Comparison of ENCODE assay signal across 9 cellular contexts in genomic region chr3:15429080-15429479, GRCh38. TPM values are rescaled to one million over a fixed set of nuclear protein-coding genes. Genes with fewer than 3 reads are reported as not detected.
DNase-seq lines count a peak whose midpoint lies in the region; ATAC-seq and TF ChIP-seq lines count a peak whose summit lies in the region.
"Had no signal": no experiment of that assay in that cellular context is flagged by ENCODE, and none has a peak within 500 bp of the region (broad histone marks: within the 10 kb centered on the region; RNA-seq: fewer than 3 reads in every experiment).

No MANE protein-coding gene starts in this region.

- peaks cover 48% of the 10 kb centered on the region for H3K4me1 Mint-ChIP-seq in activated CD4-positive, alpha-beta T cell treated with anti-CD3 and anti-CD28 coated beads, Interleukin-2, amount 10 ng/mL, durations not matched to agents 24 days and 14 days
- H3K4me1 Mint-ChIP-seq in activated CD4-positive, alpha-beta memory T cell treated with anti-CD3 and anti-CD28 coated beads, Interleukin-2, amount 10 ng/mL, durations not matched to agents 7 days and 5 days = peaks cover 60% of the 10 kb centered on the region
- H3K4me1 Mint-ChIP-seq in glutamatergic neuron (ENCODE audit: low read depth, unreplicated experiment) = peaks cover 11% of the 10 kb centered on the region
- H3K4me1 Mint-ChIP-seq in stimulated activated memory B cell treated with anti-CD40 and anti-IgM and Interleukin-4, amounts not matched to agents 10 μg/mL and 1 μg/mL and 100 μg/mL, for 72 hours = peaks cover 57% of the 10 kb centered on the region

- H3K36me3 Mint-ChIP-seq in activated CD4-positive, alpha-beta T cell treated with anti-CD3 and anti-CD28 coated beads, Interleukin-2, amount 10 ng/mL, durations not matched to agents 24 days and 14 days (ENCODE audit: low read depth) = peaks cover 39% of the 10 kb centered on the region
- peaks cover 73% of the 10 kb centered on the region for H3K36me3 Mint-ChIP-seq in activated CD4-positive, alpha-beta memory T cell treated with anti-CD3 and anti-CD28 coated beads, Interleukin-2, amount 10 ng/mL, durations not matched to agents 7 days and 5 days (ENCODE audit: low read depth)
- no peaks in the 10 kb centered on the region for H3K36me3 Mint-ChIP-seq in glutamatergic neuron (ENCODE audit: unreplicated experiment)
- peaks cover 36% of the 10 kb centered on the region for H3K36me3 Mint-ChIP-seq in stimulated activated memory B cell treated with anti-CD40 and anti-IgM and Interleukin-4, amounts not matched to agents 10 μg/mL and 1 μg/mL and 100 μg/mL, for 72 hours

- CTCF ChIA-PET in activated CD4-positive, alpha-beta memory T cell treated with anti-CD3 and anti-CD28 coated beads, Interleukin-2, amount 10 ng/mL, durations not matched to agents 7 days and 5 days (lab: Charles Lee) = interaction anchor here (1.3 to 1.5 kb wide), 2 partner anchors 126 to 128 kb away, joined by 4 to 7 read pairs; no protein-coding TSS in a partner anchor

- no peak for TF ChIP-seq CTCF in glutamatergic neuron (IDR thresholded peaks at IDR 0.05; ENCODE audit: partially characterized antibody, unreplicated experiment)

- no peak for ATAC-seq in stimulated activated memory B cell treated with anti-CD40 and anti-IgM and Interleukin-4, amounts not matched to agents 10 μg/mL and 1 μg/mL and 100 μg/mL, for 72 hours
- no peak for ATAC-seq in HG02763 (IDR thresholded peaks at IDR 0.05; ENCODE audit: unreplicated experiment)

- DNase-seq in activated CD4-positive, alpha-beta T cell treated with anti-CD3 and anti-CD28 coated beads, Interleukin-2, amount 10 ng/mL, durations not matched to agents 24 days and 14 days = no peak
- no peak for DNase-seq in activated CD4-positive, alpha-beta T cell treated with anti-CD3 and anti-CD28 coated beads for 4 hours
- no peak for DNase-seq in activated CD4-positive, alpha-beta memory T cell treated with anti-CD3 and anti-CD28 coated beads, Interleukin-2, amount 10 ng/mL, durations not matched to agents 7 days and 5 days
- DNase-seq in glutamatergic neuron (no peak), NCI-H2081 (lab: John Stamatoyannopoulos, UW) (no peak), mesenteric fat pad (ENCODE audit: low spot score) (no peak)
- DNase-seq: Right ventricle myocardium superior had no signal

- POLR2A ChIA-PET in activated CD4-positive, alpha-beta memory T cell treated with anti-CD3 and anti-CD28 coated beads, Interleukin-2, amount 10 ng/mL, durations not matched to agents 7 days and 5 days (lab: Charles Lee) = interaction anchor here (0.8 to 0.9 kb wide), 2 partner anchors 107 to 172 kb away, joined by 3 read pairs; no protein-coding TSS in a partner anchor

- no peaks in the 10 kb centered on the region for H3K9me3 Mint-ChIP-seq in activated CD4-positive, alpha-beta T cell treated with anti-CD3 and anti-CD28 coated beads, Interleukin-2, amount 10 ng/mL, durations not matched to agents 24 days and 14 days
- H3K9me3 Mint-ChIP-seq in activated CD4-positive, alpha-beta memory T cell treated with anti-CD3 and anti-CD28 coated beads, Interleukin-2, amount 10 ng/mL, durations not matched to agents 7 days and 5 days = no peaks in the 10 kb centered on the region
- H3K9me3 Mint-ChIP-seq in glutamatergic neuron (ENCODE audit: unreplicated experiment) = peaks cover 2% of the 10 kb centered on the region
- H3K9me3 Mint-ChIP-seq in stimulated activated memory B cell treated with anti-CD40 and anti-IgM and Interleukin-4, amounts not matched to agents 10 μg/mL and 1 μg/mL and 100 μg/mL, for 72 hours = no peaks in the 10 kb centered on the region

- H3K4me3 Mint-ChIP-seq in activated CD4-positive, alpha-beta T cell treated with anti-CD3 and anti-CD28 coated beads, Interleukin-2, amount 10 ng/mL, durations not matched to agents 24 days and 14 days = peak overlapping the region; percentile 96
- H3K4me3 Mint-ChIP-seq in activated CD4-positive, alpha-beta memory T cell treated with anti-CD3 and anti-CD28 coated beads, Interleukin-2, amount 10 ng/mL, durations not matched to agents 7 days and 5 days = peak overlapping the region; percentile 94
- H3K4me3 Mint-ChIP-seq in glutamatergic neuron (ENCODE audit: unreplicated experiment) = peak overlapping the region; percentile 99
- H3K4me3 Mint-ChIP-seq in stimulated activated memory B cell treated with anti-CD40 and anti-IgM and Interleukin-4, amounts not matched to agents 10 μg/mL and 1 μg/mL and 100 μg/mL, for 72 hours = peak overlapping the region; percentile 89

- no peaks in the 10 kb centered on the region for H3K27me3 Mint-ChIP-seq in activated CD4-positive, alpha-beta T cell treated with anti-CD3 and anti-CD28 coated beads, Interleukin-2, amount 10 ng/mL, durations not matched to agents 24 days and 14 days
- no peaks in the 10 kb centered on the region for H3K27me3 Mint-ChIP-seq in activated CD4-positive, alpha-beta memory T cell treated with anti-CD3 and anti-CD28 coated beads, Interleukin-2, amount 10 ng/mL, durations not matched to agents 7 days and 5 days
- H3K27me3 Mint-ChIP-seq in glutamatergic neuron (ENCODE audit: unreplicated experiment) = no peaks in the 10 kb centered on the region
- no peaks in the 10 kb centered on the region for H3K27me3 Mint-ChIP-seq in stimulated activated memory B cell treated with anti-CD40 and anti-IgM and Interleukin-4, amounts not matched to agents 10 μg/mL and 1 μg/mL and 100 μg/mL, for 72 hours

- intact Hi-C loops in activated CD4-positive, alpha-beta T cell treated with anti-CD3 and anti-CD28 coated beads, Interleukin-2, amount 10 ng/mL, durations not matched to agents 24 days and 14 days (cut with micrococcal nuclease) = loop anchor here (5.0 kb wide), 1 partner anchor 108 kb away; no protein-coding TSS in a partner anchor

- H3K27ac Mint-ChIP-seq in activated CD4-positive, alpha-beta T cell treated with anti-CD3 and anti-CD28 coated beads, Interleukin-2, amount 10 ng/mL, durations not matched to agents 24 days and 14 days = peak overlapping the region; percentile 95
- H3K27ac Mint-ChIP-seq in activated CD4-positive, alpha-beta memory T cell treated with anti-CD3 and anti-CD28 coated beads, Interleukin-2, amount 10 ng/mL, durations not matched to agents 7 days and 5 days = peak overlapping the region; percentile 90
- H3K27ac Mint-ChIP-seq in glutamatergic neuron (ENCODE audit: unreplicated experiment) = no peak overlapping the region
- H3K27ac Mint-ChIP-seq in stimulated activated memory B cell treated with anti-CD40 and anti-IgM and Interleukin-4, amounts not matched to agents 10 μg/mL and 1 μg/mL and 100 μg/mL, for 72 hours = peak overlapping the region; percentile 93

RNA-seq across cellular contexts. Expression of gene EAF1, which starts 1.7 kb away (rescaled TPM):
- 24.2 and 25.7 TPM in 2 replicates for total RNA-seq in activated CD4-positive, alpha-beta T cell treated with anti-CD3 and anti-CD28 coated beads, Interleukin-2, amount 10 ng/mL, durations not matched to agents 24 days and 14 days
- total RNA-seq in activated CD4-positive, alpha-beta memory T cell treated with anti-CD3 and anti-CD28 coated beads, Interleukin-2, amount 10 ng/mL, durations not matched to agents 7 days and 5 days = 10 to 100 TPM; 31.0 to 33.0 TPM
- total RNA-seq in glutamatergic neuron (ENCODE audit: unreplicated experiment) = 43.9 TPM
- 18.9 TPM for total RNA-seq in mesenteric fat pad

RNA-seq across cellular contexts. Expression of gene METTL6, which starts 1.7 kb away (rescaled TPM):
- 15.2 and 17.4 TPM in 2 replicates for total RNA-seq in activated CD4-positive, alpha-beta T cell treated with anti-CD3 and anti-CD28 coated beads, Interleukin-2, amount 10 ng/mL, durations not matched to agents 24 days and 14 days
- 10 to 100 TPM; 16.1 TPM for total RNA-seq in activated CD4-positive, alpha-beta memory T cell treated with anti-CD3 and anti-CD28 coated beads, Interleukin-2, amount 10 ng/mL, durations not matched to agents 7 days and 5 days
- total RNA-seq in glutamatergic neuron (ENCODE audit: unreplicated experiment) = 25.9 TPM
- 12.1 TPM for total RNA-seq in mesenteric fat pad
